In genomic region chr12:42474391-42474790, GRCh38 we compare ENCODE assay signal across 1 cellular context.
TF ChIP-seq lines count a peak whose summit lies in the region.

No MANE protein-coding gene starts in this region.

TF ChIP-seq in HEK293, 187 proteins besides CTCF, POLR2A, EP300 and RAD21 (continued from another document):
- no peak for TF ChIP-seq PBX3 (CRISPR knock-in tag; IDR thresholded peaks at IDR 0.05)
- no peak for TF ChIP-seq KLF9 (tag by site-specific recombination; IDR thresholded peaks at IDR 0.05; ENCODE audit: low read depth)
- 0 out of 2 replicates have a peak, but pooled peaks have one; percentile 22 for TF ChIP-seq KLF1 (tag by site-specific recombination; IDR thresholded peaks at IDR 0.05)
- peak; percentile 41; the same call in 1 of the 2 replicates for TF ChIP-seq SCRT2 (tag by site-specific recombination; IDR thresholded peaks at IDR 0.05)
- TF ChIP-seq KLF10 (tag by site-specific recombination; IDR thresholded peaks at IDR 0.05), result 0 out of 2 replicates have a peak, but pooled peaks have one; percentile 36
- no peak for TF ChIP-seq ZNF37A (tag by site-specific recombination; IDR thresholded peaks at IDR 0.05)
- TF ChIP-seq SP7 (tag by site-specific recombination; IDR thresholded peaks at IDR 0.05), result peak; percentile 96
- TF ChIP-seq ZSCAN30 (tag by site-specific recombination; IDR thresholded peaks at IDR 0.05), result 0 out of 2 replicates have a peak, but pooled peaks have one; percentile 28
